In genomic region chr5:116448450-116448849, GRCh38 we compare ENCODE assay signal across 2 cellular contexts.
TF ChIP-seq lines count a peak whose summit lies in the region.

No MANE protein-coding gene starts in this region.

TF ChIP-seq in SK-N-SH, 30 proteins besides CTCF, POLR2A, EP300 and RAD21 (continued from another document):
- TF ChIP-seq ZBTB33 (IDR thresholded peaks at IDR 0.05; ENCODE audit: borderline replicate concordance, low read depth) (no peak), MXI1 (IDR thresholded peaks at IDR 0.05; ENCODE audit: low read depth, low read length) (no peak), YY1 (IDR thresholded peaks at IDR 0.05; ENCODE audit: low read depth) (no peak), FOXM1 (IDR thresholded peaks at IDR 0.05; ENCODE audit: low read depth) (no peak), GATA2 (CRISPR knock-in tag; IDR thresholded peaks at IDR 0.05) (no peak)

TF ChIP-seq in SK-N-SH treated with all-trans-retinoic acid at 6 μM for 48 hours, 23 proteins besides CTCF, POLR2A, EP300 and RAD21 (continued from another document):
- TF ChIP-seq CSRNP3 (CRISPR knock-in tag; IDR thresholded peaks at IDR 0.05): no peak
- TF ChIP-seq ARNTL (CRISPR knock-in tag; IDR thresholded peaks at IDR 0.05; ENCODE audit: borderline replicate concordance, low read depth): no peak
- TF ChIP-seq ZFP30 (CRISPR knock-in tag; IDR thresholded peaks at IDR 0.05): no peak
- no peak for TF ChIP-seq ZNF8 (CRISPR knock-in tag; IDR thresholded peaks at IDR 0.05)
- no peak for TF ChIP-seq TOX (CRISPR knock-in tag; IDR thresholded peaks at IDR 0.05; ENCODE audit: borderline replicate concordance)
- TF ChIP-seq GLIS3 (CRISPR knock-in tag; IDR thresholded peaks at IDR 0.05): no peak
- no peak for TF ChIP-seq RARB (CRISPR knock-in tag; IDR thresholded peaks at IDR 0.05)
- no peak for TF ChIP-seq ESRRG (CRISPR knock-in tag; IDR thresholded peaks at IDR 0.05)
- TF ChIP-seq ZFP3 (CRISPR knock-in tag; IDR thresholded peaks at IDR 0.05): no peak
- TF ChIP-seq POU6F1 (CRISPR knock-in tag; IDR thresholded peaks at IDR 0.05; ENCODE audit: borderline replicate concordance, low read depth): no peak
- no peak for TF ChIP-seq TSHZ2 (CRISPR knock-in tag; IDR thresholded peaks at IDR 0.05)
- no peak for TF ChIP-seq BACH2 (CRISPR knock-in tag; IDR thresholded peaks at IDR 0.05; ENCODE audit: borderline replicate concordance)
- TF ChIP-seq OSR1 (CRISPR knock-in tag; IDR thresholded peaks at IDR 0.05): no peak
- TF ChIP-seq ZNF565 (CRISPR knock-in tag; conservative IDR thresholded peaks at IDR 0.05; ENCODE audit: low read depth): no peak
- no peak for TF ChIP-seq TCF4 (CRISPR knock-in tag; IDR thresholded peaks at IDR 0.05; ENCODE audit: borderline replicate concordance)
